Comparison of ENCODE assay signal across 8 cellular contexts in genomic region chr21:15592271-15592860, GRCh38.
DNase-seq lines count a peak whose midpoint lies in the region; ATAC-seq, FAIRE-seq and TF ChIP-seq lines count a peak whose summit lies in the region.

No MANE protein-coding gene starts in this region.

- no peak overlapping the region for H2BK5ac ChIP-seq in H1 (ENCODE audit: low read depth, low read length)

- H4K5ac ChIP-seq in H1 (ENCODE audit: insufficient read length, low read depth, low read length): no peak overlapping the region

- H3K79me2 ChIP-seq in H1 (ENCODE audit: control insufficient read depth in 1 of 2, insufficient read depth in 2 of 2, low read length in 2 of 2): no peaks in the 10 kb centered on the region

- peak; percentile 52 to 73 for TF ChIP-seq CTCF in Caco-2 (IDR thresholded peaks at IDR 0.05; ENCODE audit: insufficient read depth in 1 of 2, low read depth in 1 of 2, low read length in 1 of 2, severe bottlenecking in 1 of 2, unreplicated experiment in 1 of 2)
- TF ChIP-seq CTCF in HFF-Myc (IDR thresholded peaks at IDR 0.05; ENCODE audit: low read depth, low read length, missing control alignments): peak; percentile 33
- TF ChIP-seq CTCF in H1 (IDR thresholded peaks at IDR 0.05; ENCODE audit: control extremely low read depth in 1 of 3, insufficient read depth in 1 of 3, low read depth in 1 of 3, low read length in 3 of 3): peak in 2 of 3 experiments; percentile 29 to 43; a peak in 2 of 4 replicates

- H3K9me3 ChIP-seq in Caco-2 (no peaks in the 10 kb centered on the region), H1 (ENCODE audit: insufficient read depth in 2 of 2, low read depth in 1 of 2, low read length in 1 of 2) (no peaks in the 10 kb centered on the region)
- H3K9me3 ChIP-seq in naive thymus-derived CD4-positive, alpha-beta T cell (ENCODE audit: control insufficient read depth in 2 of 3, low read length in 3 of 3): no peaks in the 10 kb centered on the region

- intact Hi-C loops in Caco-2 (cut with micrococcal nuclease; ENCODE audit: unreplicated experiment): loop anchor here (1.0 to 2.0 kb wide), 4 partner anchors 39 to 234 kb away; no protein-coding TSS in a partner anchor
- intact Hi-C loops in naive thymus-derived CD4-positive, alpha-beta T cell (cut with micrococcal nuclease): loop anchor here (1.0 to 5.0 kb wide), 12 partner anchors 110 to 1339 kb away; no protein-coding TSS in a partner anchor
- intact Hi-C loops in posterior vena cava (cut with DNase I): no loop called here

- peaks cover 14% of the 10 kb centered on the region for H3K4me1 ChIP-seq in Caco-2
- no peaks in the 10 kb centered on the region for H3K4me1 ChIP-seq in H1 (replicated peaks in 1 of 4; ENCODE audit: control insufficient read depth in 3 of 4, insufficient read depth in 4 of 4, low read length in 3 of 4)
- H3K4me1 ChIP-seq in naive thymus-derived CD4-positive, alpha-beta T cell (ENCODE audit: control insufficient read depth in 2 of 2, insufficient read depth in 2 of 2, low read length in 2 of 2): no peaks in the 10 kb centered on the region

- no peak overlapping the region for H3K27ac Mint-ChIP-seq in Caco-2 (ENCODE audit: unreplicated experiment)
- H3K27ac Mint-ChIP-seq in naive thymus-derived CD4-positive, alpha-beta T cell: no peak overlapping the region

- H3K23ac ChIP-seq in H1 (ENCODE audit: insufficient read length): no peak overlapping the region

- H2AFZ ChIP-seq in H1 (ENCODE audit: low read length): no peak overlapping the region

- no peak overlapping the region for H3K4ac ChIP-seq in H1 (replicated peaks; ENCODE audit: insufficient read length, low read depth, low read length)

- POLR2A ChIA-PET in Caco-2 (lab: Charles Lee) (no interaction called here), H1 (lab: Charles Lee; ENCODE audit: partially characterized antibody) (no interaction called here)
- POLR2A ChIA-PET in naive thymus-derived CD4-positive, alpha-beta T cell (lab: Charles Lee): interaction anchor here (1.1 kb wide), 1 partner anchor 8 kb away, joined by 3 read pairs; no protein-coding TSS in a partner anchor

- H2AK5ac ChIP-seq in H1 (ENCODE audit: low read depth, low read length): no peak overlapping the region

- H3K9ac ChIP-seq in H1 (replicated peaks in 1 of 4; ENCODE audit: extremely low read depth in 1 of 4, low read depth in 3 of 4, low read length in 3 of 4): no peak overlapping the region

- H3K4me3 ChIP-seq in Caco-2 (ENCODE audit: low read depth, low read length) (no peak overlapping the region), HFF-Myc (replicated peaks; ENCODE audit: low read depth, low read length) (no peak overlapping the region), H1 (ENCODE audit: extremely low read depth in 1 of 4, insufficient read depth in 2 of 4, low read depth in 3 of 4, low read length in 4 of 4) (no peak overlapping the region)
- no peak overlapping the region for H3K4me3 ChIP-seq in naive thymus-derived CD4-positive, alpha-beta T cell (ENCODE audit: low read length)

- WGBS in H1 (ENCODE audit: extremely low coverage in 1 of 2, insufficient coverage in 1 of 2, insufficient read length in 1 of 2, insufficient replicate concordance in 2 of 2, low coverage in 1 of 2, low lambda C conversion rate in 2 of 2, missing lambda C conversion rate in 1 of 2), 2 experiments: 72% methylated on average over 5 of the region's 5 CpGs; no CpG with 5 or more reads in 1 of the 2 experiments

- peak; percentile 74 to 79 for TF ChIP-seq RAD21 in H1 (IDR thresholded peaks at IDR 0.05 in 1 of 2, conservative IDR thresholded peaks at IDR 0.05 in 1 of 2; ENCODE audit: low read depth in 2 of 2, low read length in 2 of 2)

- H3K79me1 ChIP-seq in H1 (ENCODE audit: low read depth, low read length): no peaks in the 10 kb centered on the region

- H2BK20ac ChIP-seq in H1 (ENCODE audit: low read length): no peak overlapping the region

- H2BK15ac ChIP-seq in H1 (ENCODE audit: low read length): no peak overlapping the region

- no peak overlapping the region for H3K4me3 Mint-ChIP-seq in Caco-2 (ENCODE audit: unreplicated experiment)
- no peak overlapping the region for H3K4me3 Mint-ChIP-seq in naive thymus-derived CD4-positive, alpha-beta T cell

- peaks cover 11% of the 10 kb centered on the region for H3K4me1 Mint-ChIP-seq in Caco-2 (ENCODE audit: low read depth, unreplicated experiment)
- no peaks in the 10 kb centered on the region for H3K4me1 Mint-ChIP-seq in naive thymus-derived CD4-positive, alpha-beta T cell

- no peak overlapping the region for H3K18ac ChIP-seq in H1 (ENCODE audit: extremely low read depth, low read length)

- H3K27me3 Mint-ChIP-seq in Caco-2 (ENCODE audit: insufficient read depth, unreplicated experiment): no peaks in the 10 kb centered on the region
- peaks cover 0 to 20% (median 5%) of the 10 kb centered on the region in 5 donors for H3K27me3 Mint-ChIP-seq in naive thymus-derived CD4-positive, alpha-beta T cell

- DNase-seq in Caco-2: peak in 1 of 2 experiments; percentile 31
- peak; percentile 6 for DNase-seq in HFF-Myc (ENCODE audit: extremely low read depth, low read depth)
- DNase-seq in OCI-M1 (lab: John Stamatoyannopoulos, UW): peak; percentile 70
- no peak for DNase-seq in H1 (ENCODE audit: low read depth in 1 of 2, low spot score in 2 of 2)
- peak in 5 of 9 donors; percentile 23 to 41 (median 29) for DNase-seq in naive thymus-derived CD4-positive, alpha-beta T cell
- DNase-seq in posterior vena cava (ENCODE audit: low spot score): no peak
- no peak for DNase-seq in stimulated activated naive CD4-positive, alpha-beta T cell treated with Interleukin-2 at 50 U/mL for 16 hours (lab: John Stamatoyannopoulos, UW)

- no peaks in the 10 kb centered on the region for H3K23me2 ChIP-seq in H1 (ENCODE audit: low read depth, low read length)

- H3K56ac ChIP-seq in H1 (replicated peaks; ENCODE audit: insufficient read length, low read depth, low read length): no peak overlapping the region

- no peaks in the 10 kb centered on the region for H4K20me1 ChIP-seq in H1 (replicated peaks in 1 of 2; ENCODE audit: control insufficient read depth in 1 of 2, insufficient read depth in 2 of 2, low read length in 2 of 2)

- TF ChIP-seq EP300 in H1 (IDR thresholded peaks at IDR 0.05; ENCODE audit: borderline replicate concordance in 1 of 2, low read depth in 2 of 2, low read length in 2 of 2): no peak

- H4K91ac ChIP-seq in H1 (replicated peaks; ENCODE audit: insufficient read length, low read length): no peak overlapping the region

- H2BK120ac ChIP-seq in H1 (replicated peaks; ENCODE audit: low read depth, low read length): no peak overlapping the region

- FAIRE-seq in H1 (lab: Jason Lieb, UNC): no peak

- no peak for TF ChIP-seq POLR2A in H1 (IDR thresholded peaks at IDR 0.05; ENCODE audit: control extremely low read depth in 1 of 2, low read depth in 2 of 2, low read length in 2 of 2)

- H3K27me3 ChIP-seq in Caco-2 (replicated peaks; ENCODE audit: control insufficient read depth, insufficient read depth, low read length): no peaks in the 10 kb centered on the region
- H3K27me3 ChIP-seq in H1 (replicated peaks in 1 of 4; ENCODE audit: control insufficient read depth in 3 of 4, extremely low read depth in 1 of 4, insufficient read depth in 3 of 4, low read length in 3 of 4): no peaks in the 10 kb centered on the region
- H3K27me3 ChIP-seq in naive thymus-derived CD4-positive, alpha-beta T cell (ENCODE audit: control insufficient read depth in 2 of 2, insufficient read depth in 2 of 2, low read length in 2 of 2): no peaks in the 10 kb centered on the region

- H3K14ac ChIP-seq in H1 (ENCODE audit: insufficient read length): no peak overlapping the region

- no peak overlapping the region for H4K8ac ChIP-seq in H1 (ENCODE audit: extremely low read depth, insufficient read depth, low read length)

- H3K9me3 Mint-ChIP-seq in Caco-2 (ENCODE audit: unreplicated experiment): peaks cover 10% of the 10 kb centered on the region
- H3K9me3 Mint-ChIP-seq in naive thymus-derived CD4-positive, alpha-beta T cell: peaks cover 0 to 2% (median 0%) of the 10 kb centered on the region in 11 donors

- no peak overlapping the region for H3K4me2 ChIP-seq in H1 (ENCODE audit: insufficient read depth in 1 of 2, low read depth in 2 of 2, low read length in 2 of 2)

- CTCF ChIA-PET in Caco-2 (lab: Charles Lee): interaction anchor here (0.6 kb wide), 1 partner anchor 13 kb away, joined by 3 read pairs; no protein-coding TSS in a partner anchor
- CTCF ChIA-PET in H1 (lab: Charles Lee; ENCODE audit: partially characterized antibody): interaction anchor here (0.6 to 1.7 kb wide), 11 partner anchors 15 to 1332 kb away, joined by 3 to 6 read pairs (median 3); no protein-coding TSS in a partner anchor
- CTCF ChIA-PET in naive thymus-derived CD4-positive, alpha-beta T cell (lab: Charles Lee): interaction anchor here (1.1 to 1.2 kb wide), 2 partner anchors 16 to 1334 kb away, joined by 3 to 5 read pairs; no protein-coding TSS in a partner anchor

- H3K36me3 ChIP-seq in Caco-2 (ENCODE audit: control insufficient read depth, insufficient read depth, low read length): no peaks in the 10 kb centered on the region
- H3K36me3 ChIP-seq in H1 (ENCODE audit: control insufficient read depth in 2 of 4, insufficient read depth in 4 of 4, low read length in 3 of 4): no peaks in the 10 kb centered on the region
- H3K36me3 ChIP-seq in naive thymus-derived CD4-positive, alpha-beta T cell (ENCODE audit: control insufficient read depth in 2 of 3, insufficient read depth in 3 of 3, low read length in 3 of 3): no peaks in the 10 kb centered on the region

- H3K36me3 Mint-ChIP-seq in Caco-2 (ENCODE audit: insufficient read depth, unreplicated experiment): no peaks in the 10 kb centered on the region
- H3K36me3 Mint-ChIP-seq in naive thymus-derived CD4-positive, alpha-beta T cell: no peaks in the 10 kb centered on the region

- H3K27ac ChIP-seq in H1 (ENCODE audit: low read depth, low read length): no peak overlapping the region
- H3K27ac ChIP-seq in naive thymus-derived CD4-positive, alpha-beta T cell (ENCODE audit: low read depth, low read length): no peak overlapping the region

- BruUV-seq in Caco-2 (replicated peaks; lab: Mats Ljungman, UMichigan): no TSS peak

- no peak overlapping the region for H2BK12ac ChIP-seq in H1 (ENCODE audit: low read depth, low read length)

- peak; percentile 68 for ATAC-seq in naive thymus-derived CD4-positive, alpha-beta T cell
- ATAC-seq in GM21825 (IDR thresholded peaks at IDR 0.05; ENCODE audit: unreplicated experiment): no peak

TF ChIP-seq in H1, 55 proteins besides CTCF, POLR2A, EP300 and RAD21 (continues in another document):
- TF ChIP-seq RXRA (IDR thresholded peaks at IDR 0.05; ENCODE audit: insufficient read depth, low read depth, low read length) (no peak), CBX8 (IDR thresholded peaks at IDR 0.05; ENCODE audit: borderline replicate concordance, low read depth, low read length) (no peak), EGR1 (IDR thresholded peaks at IDR 0.05; ENCODE audit: borderline replicate concordance, low read depth, low read length) (no peak), USF2 (IDR thresholded peaks at IDR 0.05; ENCODE audit: low read length) (no peak)

Comparison
In these comparisons a context has a peak if more than half of its experiments do, and no peak if none do; other contexts are left out.
1. DNase-seq: peak in HFF-Myc (single experiment), OCI-M1 (single experiment) and naive thymus-derived CD4-positive, alpha-beta T cell (5 of 9); none in H1 (0 of 2), posterior vena cava (single experiment) and stimulated activated naive CD4-positive, alpha-beta T cell treated with Interleukin-2 at 50 U/mL for 16 hours (single experiment).
2. intact Hi-C loops: an anchor here in Caco-2 (1.0 to 2.0 kb wide) and naive thymus-derived CD4-positive, alpha-beta T cell (1.0 to 5.0 kb wide); none called in posterior vena cava.
3. Peak in every context shown above with its lines, with median percentiles within 50 percentile points of each other: CTCF ChIP-seq.